Comparison of ENCODE assay signal across 6 cellular contexts in genomic region chr1:207049514-207049913, GRCh38. TPM values are rescaled to one million over a fixed set of nuclear protein-coding genes. Genes with fewer than 3 reads are reported as not detected.
A peak's percentile ranks its signal among the peaks of the same experiment; 100 is the strongest.
DNase-seq lines count a peak whose midpoint lies in the region; ATAC-seq, FAIRE-seq and TF ChIP-seq lines count a peak whose summit lies in the region.

No MANE protein-coding gene starts in this region.

- DNase-seq in A549 (ENCODE audit: low read depth in 1 of 2, low spot score in 1 of 2) (no peak), PC-9 (no peak)
- DNase-seq in stimulated activated CD4-positive, alpha-beta T cell treated with anti-CD3 and anti-CD28 coated beads, Interleukin-4, amount 100 ng/mL, for 1 hour: no peak

- H3K79me2 ChIP-seq in PC-9 (ENCODE audit: low read depth): peaks cover 72% of the 10 kb centered on the region

- H4K20me1 ChIP-seq in PC-9 (ENCODE audit: insufficient read depth): 0 out of 2 replicates have a peak, but pooled peaks cover 9% of the 10 kb centered on the region

- H3K9me2 ChIP-seq in PC-9 (ENCODE audit: insufficient read depth): no peaks in the 10 kb centered on the region

- CTCF ChIA-PET in A549 (lab: Yijun Ruan, JAX) (interaction anchor here (0.5 to 3.5 kb wide), 31 partner anchors 8 to 701 kb away, joined by 3 to 40 read pairs (median 5); partner anchors contain the start of genes C1orf116 and C4BPB), PC-9 (lab: Charles Lee) (interaction anchor here (0.9 to 1.2 kb wide), 3 partner anchors 17 to 28 kb away, joined by 4 to 6 read pairs (median 5); partner anchors contain the start of gene C1orf116)

- TF ChIP-seq RAD21 in A549 (conservative IDR thresholded peaks at IDR 0.05 in 1 of 2, IDR thresholded peaks at IDR 0.05 in 1 of 2): no peak

- H3K9me3 ChIP-seq in A549: no peaks in the 10 kb centered on the region
- no peaks in the 10 kb centered on the region for H3K9me3 ChIP-seq in PC-9 (ENCODE audit: insufficient read depth, low read depth)
- H3K9me3 ChIP-seq in iPS-18a (ENCODE audit: control insufficient read depth, low read depth, low read length): no peaks in the 10 kb centered on the region

- H3K9ac ChIP-seq in iPS-18a (ENCODE audit: low read length): peak overlapping the region; percentile 92

- no TSS peak for BruUV-seq in PC-9 (replicated peaks; lab: Mats Ljungman, UMichigan)

- intact Hi-C loops in PC-9 (cut with micrococcal nuclease; ENCODE audit: unreplicated experiment): no loop called here

- H3K36me3 ChIP-seq in PC-9 (ENCODE audit: low read depth) (peaks cover 47% of the 10 kb centered on the region), iPS-18a (ENCODE audit: control insufficient read depth, low read depth, low read length) (peaks cover 36% of the 10 kb centered on the region)

- H3K4me3 ChIP-seq in A549 (peak overlapping the region; percentile 91), PC-9 (peak overlapping the region; percentile 93), iPS-18a (ENCODE audit: low read length) (peak overlapping the region; percentile 96)

- ATAC-seq in A549 (no peak), HG02571 (IDR thresholded peaks at IDR 0.05; ENCODE audit: unreplicated experiment) (no peak), GM21723 (IDR thresholded peaks at IDR 0.05; ENCODE audit: unreplicated experiment) (no peak)

- H3K27me3 ChIP-seq in PC-9 (ENCODE audit: insufficient read depth, low read depth) (no peaks in the 10 kb centered on the region), iPS-18a (ENCODE audit: control insufficient read depth, insufficient read depth, low read length) (no peaks in the 10 kb centered on the region)

- no peak overlapping the region for H2AFZ ChIP-seq in PC-9

- peaks cover 35% of the 10 kb centered on the region for H3F3A ChIP-seq in PC-9 (ENCODE audit: insufficient read depth, low read depth)

- WGBS in A549 (ENCODE audit: missing lambda C conversion rate): 35% methylated on average over 8 of the region's 8 CpGs

- H3K4me2 ChIP-seq in A549 (peak overlapping the region; percentile 80), PC-9 (peak overlapping the region; percentile 86)

- peak overlapping the region; percentile 94 to 97 for H3K27ac ChIP-seq in A549
- peak overlapping the region; percentile 92 for H3K27ac ChIP-seq in PC-9
- no peak overlapping the region for H3K27ac ChIP-seq in iPS-18a (ENCODE audit: low read length)

- no peak for TF ChIP-seq EP300 in A549 (IDR thresholded peaks at IDR 0.05)

- FAIRE-seq in A549 (lab: Jason Lieb, UNC): no peak

- POLR2A ChIA-PET in A549 (lab: Yijun Ruan, JAX) (interaction anchor here (0.7 kb wide), 1 partner anchor 68 kb away, joined by 3 read pairs; no protein-coding TSS in a partner anchor), PC-9 (lab: Charles Lee; ENCODE audit: unreplicated experiment) (interaction anchor here (0.5 to 3.1 kb wide), 6 partner anchors 17 to 425 kb away, joined by 3 to 15 read pairs (median 8); partner anchors contain the start of gene C1orf116)

- peaks cover 61% of the 10 kb centered on the region for H3K4me1 ChIP-seq in A549
- peaks cover 58% of the 10 kb centered on the region for H3K4me1 ChIP-seq in PC-9 (replicated peaks; ENCODE audit: insufficient read depth)
- H3K4me1 ChIP-seq in iPS-18a (ENCODE audit: control insufficient read depth, low read depth, low read length): peaks cover 11% of the 10 kb centered on the region

- no peak for TF ChIP-seq POLR2A in A549 (IDR thresholded peaks at IDR 0.05; ENCODE audit: low read length)

- TF ChIP-seq CTCF in A549 (IDR thresholded peaks at IDR 0.05) (no peak), PC-9 (conservative IDR thresholded peaks at IDR 0.05) (no peak)

TF ChIP-seq in A549, 52 proteins besides CTCF, POLR2A, EP300 and RAD21:
- TF ChIP-seq, protein P1, sequence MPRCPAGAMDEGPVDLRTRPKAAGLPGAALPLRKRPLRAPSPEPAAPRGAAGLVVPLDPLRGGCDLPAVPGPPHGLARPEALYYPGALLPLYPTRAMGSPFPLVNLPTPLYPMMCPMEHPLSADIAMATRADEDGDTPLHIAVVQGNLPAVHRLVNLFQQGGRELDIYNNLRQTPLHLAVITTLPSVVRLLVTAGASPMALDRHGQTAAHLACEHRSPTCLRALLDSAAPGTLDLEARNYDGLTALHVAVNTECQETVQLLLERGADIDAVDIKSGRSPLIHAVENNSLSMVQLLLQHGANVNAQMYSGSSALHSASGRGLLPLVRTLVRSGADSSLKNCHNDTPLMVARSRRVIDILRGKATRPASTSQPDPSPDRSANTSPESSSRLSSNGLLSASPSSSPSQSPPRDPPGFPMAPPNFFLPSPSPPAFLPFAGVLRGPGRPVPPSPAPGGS (IDR thresholded peaks at IDR 0.05): no peak
- TF ChIP-seq ZC3H11A (IDR thresholded peaks at IDR 0.05) (no peak), CBX8 (IDR thresholded peaks at IDR 0.05) (no peak), RFX5 (IDR thresholded peaks at IDR 0.05) (no peak), TP53 (CRISPR knock-in tag; IDR thresholded peaks at IDR 0.05) (no peak), POLR2AphosphoS2 (conservative IDR thresholded peaks at IDR 0.05; ENCODE audit: low read length) (no peak), EHMT2 (IDR thresholded peaks at IDR 0.05; ENCODE audit: low read depth) (no peak), RNF2 (IDR thresholded peaks at IDR 0.05; ENCODE audit: borderline replicate concordance, low read depth) (no peak), FOSB (CRISPR knock-in tag; IDR thresholded peaks at IDR 0.05) (no peak), KDM5A (IDR thresholded peaks at IDR 0.05) (no peak), ESRRA (IDR thresholded peaks at IDR 0.05; ENCODE audit: borderline replicate concordance, low read length) (no peak), ZFP36 (IDR thresholded peaks at IDR 0.05; ENCODE audit: borderline replicate concordance, partially characterized antibody) (no peak), SMC3 (IDR thresholded peaks at IDR 0.05) (no peak), NR3C1 (IDR thresholded peaks at IDR 0.05) (no peak)
- TF ChIP-seq, protein P2, sequence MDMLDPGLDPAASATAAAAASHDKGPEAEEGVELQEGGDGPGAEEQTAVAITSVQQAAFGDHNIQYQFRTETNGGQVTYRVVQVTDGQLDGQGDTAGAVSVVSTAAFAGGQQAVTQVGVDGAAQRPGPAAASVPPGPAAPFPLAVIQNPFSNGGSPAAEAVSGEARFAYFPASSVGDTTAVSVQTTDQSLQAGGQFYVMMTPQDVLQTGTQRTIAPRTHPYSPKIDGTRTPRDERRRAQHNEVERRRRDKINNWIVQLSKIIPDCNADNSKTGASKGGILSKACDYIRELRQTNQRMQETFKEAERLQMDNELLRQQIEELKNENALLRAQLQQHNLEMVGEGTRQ (IDR thresholded peaks at IDR 0.05): no peak
- TF ChIP-seq, protein P3, sequence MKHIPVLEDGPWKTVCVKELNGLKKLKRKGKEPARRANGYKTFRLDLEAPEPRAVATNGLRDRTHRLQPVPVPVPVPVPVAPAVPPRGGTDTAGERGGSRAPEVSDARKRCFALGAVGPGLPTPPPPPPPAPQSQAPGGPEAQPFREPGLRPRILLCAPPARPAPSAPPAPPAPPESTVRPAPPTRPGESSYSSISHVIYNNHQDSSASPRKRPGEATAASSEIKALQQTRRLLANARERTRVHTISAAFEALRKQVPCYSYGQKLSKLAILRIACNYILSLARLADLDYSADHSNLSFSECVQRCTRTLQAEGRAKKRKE (CRISPR knock-in tag; IDR thresholded peaks at IDR 0.05; ENCODE audit: low read depth): no peak
TF ChIP-seq in A549: peak in this region for 0.

RNA-seq across cellular contexts. Expression of gene YOD1, which starts 1.5 kb away (rescaled TPM):
- polyA plus RNA-seq in A549 (2011; rRNA removed) (6.9 and 7.0 TPM in 2 replicates), A549 (2017; fragmentation: RNase III; extraction: RNeasy Plus Mini Kit Qiagen cat#74134 plus additional on column Dnase treatment) (9.5 to 10.3 TPM (median 10.3 TPM) in 3 replicates)
- 1.5 and 1.7 TPM in 2 replicates for polyA plus RNA-seq in A549 (2012; cell fraction: cytosol; rRNA removed)
- 1.7 and 2.2 TPM in 2 replicates for polyA plus RNA-seq in A549 (2012; cell fraction: nucleus; rRNA removed)
- 5.5 and 5.7 TPM in 2 replicates for polyA minus RNA-seq in A549 (2011; rRNA and poly(A)+ RNA removed)
- total RNA-seq in PC-9 (2021): 11.2 and 12.5 TPM in 2 replicates

RNA-seq across cellular contexts. Expression of gene PFKFB2, which starts 3.6 kb away (rescaled TPM):
- polyA plus RNA-seq in A549 (2011; rRNA removed) (6.8 and 7.4 TPM in 2 replicates), A549 (2017; fragmentation: RNase III; extraction: RNeasy Plus Mini Kit Qiagen cat#74134 plus additional on column Dnase treatment) (7.6 to 8.4 TPM (median 8.1 TPM) in 3 replicates)
- 2.1 and 2.2 TPM in 2 replicates for polyA plus RNA-seq in A549 (2012; cell fraction: cytosol; rRNA removed)
- 3.5 and 5.4 TPM in 2 replicates for polyA plus RNA-seq in A549 (2012; cell fraction: nucleus; rRNA removed)
- 5.9 and 6.8 TPM in 2 replicates for polyA minus RNA-seq in A549 (2011; rRNA and poly(A)+ RNA removed)
- 16.3 and 28.0 TPM in 2 replicates for total RNA-seq in PC-9 (2021)

RNA-seq across cellular contexts. Expression of gene C1orf116, which starts 17.0 kb away (rescaled TPM):
- polyA plus RNA-seq in A549 (2011; rRNA removed): 2.0 and 2.2 TPM in 2 replicates
- 1.2 TPM in 2 replicates for polyA plus RNA-seq in A549 (2012; cell fraction: cytosol; rRNA removed)
- 1.9 and 2.7 TPM in 2 replicates for polyA plus RNA-seq in A549 (2012; cell fraction: nucleus; rRNA removed)
- 3.2 to 3.6 TPM (median 3.4 TPM) in 3 replicates for polyA plus RNA-seq in A549 (2017; fragmentation: RNase III; extraction: RNeasy Plus Mini Kit Qiagen cat#74134 plus additional on column Dnase treatment)
- 2.9 and 3.7 TPM in 2 replicates for polyA minus RNA-seq in A549 (2011; rRNA and poly(A)+ RNA removed)
- 30.2 and 36.7 TPM in 2 replicates for total RNA-seq in PC-9 (2021)

RNA-seq across cellular contexts. Expression of gene C4BPB, which starts 39.1 kb away (rescaled TPM):
- polyA plus RNA-seq in A549 (2011; rRNA removed) (0.57 and 0.74 TPM in 2 replicates), A549 (2017; fragmentation: RNase III; extraction: RNeasy Plus Mini Kit Qiagen cat#74134 plus additional on column Dnase treatment) (4.9 to 9.5 TPM (median 5.1 TPM) in 3 replicates)
- 1.00 and 1.0 TPM in 2 replicates for polyA plus RNA-seq in A549 (2012; cell fraction: cytosol; rRNA removed)
- 1.3 and 2.6 TPM in 2 replicates for polyA plus RNA-seq in A549 (2012; cell fraction: nucleus; rRNA removed)
- polyA minus RNA-seq in A549 (2011; rRNA and poly(A)+ RNA removed): 0.29 TPM in 2 replicates
- total RNA-seq in PC-9 (2021): 1.4 and 4.2 TPM in 2 replicates

RNA-seq across cellular contexts. Expression of gene C4BPA, which starts 54.5 kb away (rescaled TPM):
- 3.6 and 4.9 TPM in 2 replicates for polyA plus RNA-seq in A549 (2011; rRNA removed)
- 0.19 and 0.27 TPM in 2 replicates for polyA plus RNA-seq in A549 (2012; cell fraction: cytosol; rRNA removed)
- polyA plus RNA-seq in A549 (2012; cell fraction: nucleus; rRNA removed): 0.11 and 0.32 TPM in 2 replicates
- 0.92 to 1.4 TPM (median 1.0 TPM) in 3 replicates for polyA plus RNA-seq in A549 (2017; fragmentation: RNase III; extraction: RNeasy Plus Mini Kit Qiagen cat#74134 plus additional on column Dnase treatment)
- polyA minus RNA-seq in A549 (2011; rRNA and poly(A)+ RNA removed): 1.1 and 2.0 TPM in 2 replicates
- total RNA-seq in PC-9 (2021): not detected in 2 replicates
